25 cellular contexts compared by ENCODE assay signal in the genomic region with DNA sequence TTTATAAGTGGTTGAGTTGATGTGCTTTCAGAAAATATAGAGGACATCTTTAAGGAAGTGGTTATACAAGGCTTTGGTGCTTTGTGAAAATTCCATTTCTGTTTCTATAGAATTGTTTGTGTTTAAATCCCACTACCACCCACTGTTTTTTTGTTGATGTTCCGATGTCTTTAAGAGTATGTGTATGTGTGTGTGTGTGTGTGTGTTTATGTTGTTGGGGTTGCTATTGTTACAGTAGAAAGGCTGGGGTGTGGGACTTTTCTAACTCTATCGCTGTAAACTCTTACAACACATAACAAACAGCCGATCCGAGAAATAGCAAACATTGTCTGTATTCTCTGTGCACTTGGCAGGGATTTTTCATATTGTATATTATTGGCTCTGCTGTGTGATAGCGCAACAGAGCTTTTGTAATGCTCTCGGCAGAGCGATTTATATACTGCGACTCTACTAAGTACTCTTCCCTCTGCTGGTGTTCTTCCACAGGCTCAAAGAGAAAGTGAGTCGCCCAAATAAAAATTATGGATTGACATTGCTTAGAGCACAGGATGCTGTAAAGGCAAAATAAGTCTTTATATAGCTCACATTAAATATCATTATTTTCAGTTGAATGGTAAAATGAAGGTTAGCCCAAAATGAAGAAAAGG.
"Had no signal": no experiment of that assay in that cellular context is flagged by ENCODE, and none has a peak within 500 bp of the region (broad histone marks: within the 10 kb centered on the region; RNA-seq: fewer than 3 reads in every experiment).

No MANE protein-coding gene starts in this region.

- H3K27ac ChIP-seq: body of pancreas, epithelial cell of prostate, gastrocnemius medialis, heart right ventricle, prostate gland, skin epidermis, WERI-Rb-1 had no signal

- H3K27me3 ChIP-seq: gastrocnemius medialis, heart right ventricle had no signal

- H3K4me3 ChIP-seq: body of pancreas, gastrocnemius medialis, heart right ventricle, mucosa of descending colon, prostate gland, skin epidermis had no signal

- H3K27me3 Mint-ChIP-seq: activated CD4-positive, alpha-beta T cell treated with anti-CD3 and anti-CD28 coated beads for 36 hours; activated CD8-positive, alpha-beta T cell treated with anti-CD3 and anti-CD28 coated beads for 36 hours; activated naive CD4-positive, alpha-beta T cell treated with anti-CD3 and anti-CD28 coated beads, Interleukin-2, amount 50 U/mL, for 24 hours; central memory CD8-positive, alpha-beta T cell; dendritic cell treated with granulocyte-macrophage colony-stimulating factor and Interleukin-4, amounts not matched to agents 40 ng/mL and 50 ng/mL, for 4 days; effector memory CD8-positive, alpha-beta T cell; naive thymus-derived CD4-positive, alpha-beta T cell had no signal

- H3K4me1 ChIP-seq: body of pancreas, gastrocnemius medialis, heart right ventricle, prostate gland had no signal

- H3K27ac Mint-ChIP-seq: activated CD4-positive, alpha-beta T cell treated with anti-CD3 and anti-CD28 coated beads for 36 hours; activated CD8-positive, alpha-beta T cell treated with anti-CD3 and anti-CD28 coated beads for 36 hours; activated naive CD4-positive, alpha-beta T cell treated with anti-CD3 and anti-CD28 coated beads, Interleukin-2, amount 50 U/mL, for 24 hours; dendritic cell treated with granulocyte-macrophage colony-stimulating factor and Interleukin-4, amounts not matched to agents 40 ng/mL and 50 ng/mL, for 4 days; effector memory CD8-positive, alpha-beta T cell; naive thymus-derived CD4-positive, alpha-beta T cell had no signal

- H3K9me3 ChIP-seq: body of pancreas, gastrocnemius medialis, mucosa of descending colon, prostate gland had no signal

- DNase-seq: activated CD4-positive, alpha-beta T cell treated with anti-CD3 and anti-CD28 coated beads for 36 hours; activated CD8-positive, alpha-beta T cell treated with anti-CD3 and anti-CD28 coated beads for 36 hours; activated effector memory CD4-positive, alpha-beta T cell treated with Interleukin-2 at 50 U/mL for 16 hours; activated T-cell treated with anti-CD3 and anti-CD28 coated beads, Interleukin-2, amount 50 U/mL, for 4 hours; body of pancreas; effector memory CD8-positive, alpha-beta T cell; gastrocnemius medialis; heart right ventricle; islet precursor cell; mammary epithelial cell; mucosa of descending colon; naive thymus-derived CD4-positive, alpha-beta T cell; occipital lobe; right cardiac atrium; stimulated activated CD4-positive, alpha-beta T cell treated with anti-CD3 and anti-CD28 coated beads, Interleukin-4, amount 100 ng/mL, for 4 hours; stimulated activated CD8-positive, alpha-beta memory T cell treated with anti-CD3 and anti-CD28 coated beads, Interleukin-4, amount 100 ng/mL, for 48 hours; stimulated activated naive CD8-positive, alpha-beta T cell treated with anti-CD3 and anti-CD28 coated beads, Interleukin-15, Interleukin-2, amounts not matched to agents 100 U/mL and 50 U/mL, for 24 hours; trophoblast cell; WERI-Rb-1 had no signal

- H3K9me3 Mint-ChIP-seq: activated CD8-positive, alpha-beta T cell treated with anti-CD3 and anti-CD28 coated beads for 36 hours; activated T-cell treated with anti-CD3 and anti-CD28 coated beads, Interleukin-2, amount 50 U/mL, for 4 hours had no signal

- H3K4me3 Mint-ChIP-seq: activated CD4-positive, alpha-beta T cell treated with anti-CD3 and anti-CD28 coated beads for 36 hours; activated CD8-positive, alpha-beta T cell treated with anti-CD3 and anti-CD28 coated beads for 36 hours; activated naive CD4-positive, alpha-beta T cell treated with anti-CD3 and anti-CD28 coated beads, Interleukin-2, amount 50 U/mL, for 24 hours; activated T-cell treated with anti-CD3 and anti-CD28 coated beads, Interleukin-2, amount 50 U/mL, for 4 hours; central memory CD8-positive, alpha-beta T cell; dendritic cell treated with granulocyte-macrophage colony-stimulating factor and Interleukin-4, amounts not matched to agents 40 ng/mL and 50 ng/mL, for 4 days; effector memory CD8-positive, alpha-beta T cell; naive thymus-derived CD4-positive, alpha-beta T cell had no signal

- H3K36me3 ChIP-seq: gastrocnemius medialis, heart right ventricle, prostate gland, WERI-Rb-1 had no signal

- H3K4me1 Mint-ChIP-seq: activated CD4-positive, alpha-beta T cell treated with anti-CD3 and anti-CD28 coated beads for 36 hours; activated naive CD4-positive, alpha-beta T cell treated with anti-CD3 and anti-CD28 coated beads, Interleukin-2, amount 50 U/mL, for 24 hours; central memory CD8-positive, alpha-beta T cell; naive thymus-derived CD4-positive, alpha-beta T cell had no signal

- H3K36me3 Mint-ChIP-seq: activated naive CD4-positive, alpha-beta T cell treated with anti-CD3 and anti-CD28 coated beads, Interleukin-2, amount 50 U/mL, for 24 hours had no signal
